In genomic region chrX:15215366-15215765, GRCh38 we compare ENCODE assay signal across 26 cellular contexts. TPM values are rescaled to one million over a fixed set of nuclear protein-coding genes. Genes with fewer than 3 reads are reported as not detected.
"Had no signal": no experiment of that assay in that cellular context is flagged by ENCODE, and none has a peak within 500 bp of the region (broad histone marks: within the 10 kb centered on the region; RNA-seq: fewer than 3 reads in every experiment).

No MANE protein-coding gene starts in this region.

- H3K4me1 ChIP-seq: ascending aorta, gastrocnemius medialis, pancreas, spleen, tibial nerve had no signal

- H3K27ac ChIP-seq: ascending aorta, cardiac muscle cell, gastrocnemius medialis, pancreas, spleen, tibial nerve, WERI-Rb-1 had no signal

- H3K36me3 ChIP-seq: ascending aorta, cardiac muscle cell, gastrocnemius medialis, pancreas, spleen, tibial nerve, WERI-Rb-1 had no signal

- H3K4me3 ChIP-seq: ascending aorta, cardiac muscle cell, gastrocnemius medialis, pancreas, spleen, tibial nerve had no signal

- H3K9me3 ChIP-seq: ascending aorta, gastrocnemius medialis, pancreas, spleen, tibial nerve had no signal

- H3K27me3 ChIP-seq: ascending aorta, cardiac muscle cell had no signal

- DNase-seq: activated CD4-positive, alpha-beta memory T cell treated with anti-CD3 and anti-CD28 coated beads for 36 hours; activated CD4-positive, alpha-beta T cell treated with anti-CD3 and anti-CD28 coated beads for 48 hours; activated CD8-positive, alpha-beta memory T cell treated with anti-CD3 and anti-CD28 coated beads, Interleukin-2, amount 50 U/mL, for 4 hours; activated gamma-delta T cell; activated naive CD4-positive, alpha-beta T cell treated with anti-CD3 and anti-CD28 coated beads, Interleukin-2, amount 10 ng/mL, durations not matched to agents 7 days and 5 days; activated naive CD8-positive, alpha-beta T cell treated with anti-CD3 and anti-CD28 coated beads, Interleukin-2, amount 10 ng/mL, durations not matched to agents 7 days and 5 days; activated T-cell treated with anti-CD3 and anti-CD28 coated beads, Interleukin-2, amount 50 U/mL, for 24 hours; cortex of kidney; effector memory CD8-positive, alpha-beta T cell; erythroblast; gastrocnemius medialis; head of caudate nucleus; hippocampal formation; midbrain; naive thymus-derived CD4-positive, alpha-beta T cell; pancreas; right cardiac atrium; spleen; stimulated activated naive CD4-positive, alpha-beta T cell treated with Interleukin-2 at 50 U/mL for 16 hours; T1000; WERI-Rb-1 had no signal

RNA-seq across cellular contexts. Expression of gene ASB9, which starts 54.5 kb away (rescaled TPM):
- total RNA-seq: chondrocyte had no signal
- polyA plus RNA-seq: cardiac muscle cell, neural cell had no signal
